ENCODE assay signal across 14 cellular contexts in genomic region chrX:9598344-9598743, GRCh38.
"Had no signal": no experiment of that assay in that cellular context is flagged by ENCODE, and none has a peak within 500 bp of the region (broad histone marks: within the 10 kb centered on the region; RNA-seq: fewer than 3 reads in every experiment).

No MANE protein-coding gene starts in this region.

- H3K9me3 ChIP-seq: esophagus squamous epithelium, lower lobe of right lung, spleen, thoracic aorta had no signal

- H3K4me1 ChIP-seq: esophagus squamous epithelium, lower lobe of right lung, spleen had no signal

- DNase-seq: activated B cell treated with CpG ODN at 0.5 μM for 24 hours; activated CD4-positive, alpha-beta memory T cell treated with anti-CD3 and anti-CD28 coated beads for 36 hours; activated CD4-positive, alpha-beta T cell treated with anti-CD3 and anti-CD28 coated beads for 4 hours; activated naive CD4-positive, alpha-beta T cell; activated naive CD8-positive, alpha-beta T cell treated with anti-CD3 and anti-CD28 coated beads, Interleukin-2, amount 10 ng/mL, durations not matched to agents 7 days and 5 days; activated T-cell treated with anti-CD3 and anti-CD28 coated beads for 4 hours; cerebellar nuclear complex; effector CD8-positive, alpha-beta T cell; esophagus squamous epithelium; left cardiac atrium; lower lobe of right lung; spleen; stimulated activated CD4-positive, alpha-beta T cell treated with anti-CD3 and anti-CD28 coated beads, Interleukin-4, amount 100 ng/mL, for 4 hours had no signal

- H3K36me3 ChIP-seq: esophagus squamous epithelium, lower lobe of right lung, spleen, thoracic aorta had no signal

- H3K4me3 ChIP-seq: esophagus squamous epithelium, lower lobe of right lung, spleen, thoracic aorta had no signal

- H3K27ac ChIP-seq: esophagus squamous epithelium, lower lobe of right lung, spleen had no signal

- H3K27me3 ChIP-seq: esophagus squamous epithelium, spleen had no signal
